In genomic region chr16:50121721-50122445, GRCh38 we compare ENCODE assay signal across 8 cellular contexts. TPM values are rescaled to one million over a fixed set of nuclear protein-coding genes. Genes with fewer than 3 reads are reported as not detected.
DNase-seq lines count a peak whose midpoint lies in the region; ATAC-seq and TF ChIP-seq lines count a peak whose summit lies in the region.

No MANE protein-coding gene starts in this region.

- H3K4me1 ChIP-seq in GM23338 (ENCODE audit: insufficient read depth) = peaks cover 8% of the 10 kb centered on the region; the same call in 1 of the 2 replicates
- no peaks in the 10 kb centered on the region for H3K4me1 ChIP-seq in neuronal stem cell (ENCODE audit: control insufficient read depth in 2 of 2, insufficient read depth in 1 of 2, low read depth in 1 of 2, low read length in 2 of 2)

- no peak overlapping the region for H2BK5ac ChIP-seq in neuronal stem cell (ENCODE audit: low read length)

- H3K4me3 ChIP-seq in GM23338 (no peak overlapping the region), neuronal stem cell (ENCODE audit: low read length in 2 of 2) (no peak overlapping the region)

- H3K9me3 Mint-ChIP-seq in GM23338 = no peaks in the 10 kb centered on the region

- H3K23ac ChIP-seq in neuronal stem cell (ENCODE audit: low read depth, low read length, poor library complexity) = no peak overlapping the region

- no peaks in the 10 kb centered on the region for H3K79me2 ChIP-seq in GM23338 (replicated peaks; ENCODE audit: insufficient read depth)

- H3K4ac ChIP-seq in neuronal stem cell (ENCODE audit: low read length) = no peak overlapping the region

- no peak overlapping the region for H2BK15ac ChIP-seq in neuronal stem cell (ENCODE audit: low read length)

- peaks cover 8% of the 10 kb centered on the region for H3K4me1 Mint-ChIP-seq in GM23338

- H3K27ac ChIP-seq in GM23338 (ENCODE audit: low read depth) (no peak overlapping the region), neuronal stem cell (replicated peaks; ENCODE audit: low read length) (no peak overlapping the region)

- no peak overlapping the region for H3K18ac ChIP-seq in neuronal stem cell (ENCODE audit: low read length)

- H3K9ac ChIP-seq in neuronal stem cell (ENCODE audit: low read depth, low read length, poor library complexity) = no peak overlapping the region

- ATAC-seq in GM18868 (IDR thresholded peaks at IDR 0.05; ENCODE audit: unreplicated experiment) (peak; percentile 63), GM23338 (peak; percentile 50; the same call in 2 of the 3 replicates), left ventricle myocardium superior (no peak)

- H3K14ac ChIP-seq in neuronal stem cell (ENCODE audit: low read length) = no peak overlapping the region

- H4K20me1 ChIP-seq in GM23338 (replicated peaks; ENCODE audit: insufficient read depth) = no peaks in the 10 kb centered on the region

- H3K4me2 ChIP-seq in GM23338 (no peak overlapping the region), neuronal stem cell (ENCODE audit: insufficient read depth, low read length, poor library complexity, severe bottlenecking) (no peak overlapping the region)

- H3K27me3 Mint-ChIP-seq in GM23338 (ENCODE audit: insufficient read depth, low read depth, poor library complexity) = no peaks in the 10 kb centered on the region

- H4K91ac ChIP-seq in neuronal stem cell (ENCODE audit: low read depth, low read length, poor library complexity) = no peak overlapping the region

- H3K27me3 ChIP-seq in GM23338 (ENCODE audit: insufficient read depth) (no peaks in the 10 kb centered on the region), neuronal stem cell (ENCODE audit: control insufficient read depth in 3 of 3, insufficient read depth in 3 of 3, low read depth in 1 of 3, low read length in 3 of 3) (no peaks in the 10 kb centered on the region)

- H3K27ac Mint-ChIP-seq in GM23338 = no peak overlapping the region

- H2AK5ac ChIP-seq in neuronal stem cell (ENCODE audit: low read depth, low read length) = no peak overlapping the region

- no peak overlapping the region for H4K8ac ChIP-seq in neuronal stem cell (ENCODE audit: low read depth, low read length)

- H2BK120ac ChIP-seq in neuronal stem cell (ENCODE audit: low read depth, low read length) = no peak overlapping the region

- H3K79me1 ChIP-seq in neuronal stem cell (ENCODE audit: low read depth, low read length) = no peaks in the 10 kb centered on the region

- H3K36me3 ChIP-seq in GM23338 (ENCODE audit: insufficient read depth) (no peaks in the 10 kb centered on the region), neuronal stem cell (replicated peaks in 1 of 2; ENCODE audit: control insufficient read depth in 2 of 2, insufficient read depth in 2 of 2, low read length in 2 of 2) (no peaks in the 10 kb centered on the region)

- DNase-seq in GM23338 (ENCODE audit: low spot score) = peak; percentile 41
- DNase-seq in NCI-H526 treated with DMSO at 0.1 percent for 48 hours (lab: John Stamatoyannopoulos, UW) = peak; percentile 1
- no peak for DNase-seq in neuronal stem cell (ENCODE audit: low spot score)
- no peak for DNase-seq in left ventricle myocardium superior
- DNase-seq in HUDEP-2 (lab: John Stamatoyannopoulos, UW; ENCODE audit: unreplicated experiment in 76 of 76) = no peak
- DNase-seq in 8988T = no peak
- no peak for DNase-seq in SKM-1 treated with dmso at 0.1 percent for 144 hours (lab: John Stamatoyannopoulos, UW; ENCODE audit: unreplicated experiment)

- TF ChIP-seq CTCF in GM23338 (conservative IDR thresholded peaks at IDR 0.05; ENCODE audit: low read depth in 2 of 2) = no peak

- H3K9me2 ChIP-seq in GM23338 (ENCODE audit: insufficient read depth) = no peaks in the 10 kb centered on the region

- intact Hi-C loops in left ventricle myocardium superior (cut with micrococcal nuclease) = no loop called here

- peak overlapping the region; percentile 14 for H2AFZ ChIP-seq in GM23338
- peak overlapping the region; percentile 11 for H2AFZ ChIP-seq in neuronal stem cell (ENCODE audit: low read length)

- no peak overlapping the region for H2BK12ac ChIP-seq in neuronal stem cell (ENCODE audit: low read length)

- WGBS in neuronal stem cell (ENCODE audit: extremely low coverage in 2 of 2, insufficient read length in 2 of 2, insufficient replicate concordance in 1 of 2), 2 donors = no CpG with 5 or more reads among the region's 14 CpGs

- no peaks in the 10 kb centered on the region for H3K9me3 ChIP-seq in neuronal stem cell (replicated peaks in 1 of 2; ENCODE audit: control insufficient read depth in 2 of 2, insufficient read depth in 1 of 2, low read depth in 1 of 2, low read length in 2 of 2)

- H3K4me3 Mint-ChIP-seq in GM23338 = no peak overlapping the region

- no peaks in the 10 kb centered on the region for H3K36me3 Mint-ChIP-seq in GM23338 (ENCODE audit: low read depth)

- H3F3A ChIP-seq in GM23338 (replicated peaks; ENCODE audit: low read depth) = no peaks in the 10 kb centered on the region

TF ChIP-seq in GM23338, 12 proteins besides CTCF, POLR2A, EP300 and RAD21 (continues in another document):
- TF ChIP-seq EZH2phosphoT487 (IDR thresholded peaks at IDR 0.05; ENCODE audit: unreplicated experiment) (no peak), EZH2 (IDR thresholded peaks at IDR 0.05; ENCODE audit: low read depth, unreplicated experiment) (no peak), REST (IDR thresholded peaks at IDR 0.05; ENCODE audit: unreplicated experiment) (no peak)

RNA-seq across cellular contexts. Expression of gene TENT4B, which starts 31.2 kb away (rescaled TPM):
- 18.3 and 21.3 TPM in 2 replicates for total RNA-seq in GM23338 (2014; rRNA removed; shearing (Covaris generic))
- 16.7 and 17.6 TPM in 2 replicates for polyA plus RNA-seq in GM23338 (2016; fragmentation: Nextera tagmentation; extraction: Ambion mirVana)
- polyA plus RNA-seq in neuronal stem cell (2013, experiment 1 of 2) = 9.5 TPM
- 10.2 TPM for polyA plus RNA-seq in neuronal stem cell (2013, experiment 2 of 2)
- 7.8 TPM for total RNA-seq in left ventricle myocardium superior

RNA-seq across cellular contexts. Expression of gene HEATR3, which starts 56.1 kb away (rescaled TPM):
- total RNA-seq in GM23338 (2014; rRNA removed; shearing (Covaris generic)) = 29.9 and 35.0 TPM in 2 replicates
- polyA plus RNA-seq in GM23338 (2016; fragmentation: Nextera tagmentation; extraction: Ambion mirVana) = 7.5 and 8.0 TPM in 2 replicates
- 12.8 TPM for polyA plus RNA-seq in neuronal stem cell (2013, experiment 1 of 2)
- polyA plus RNA-seq in neuronal stem cell (2013, experiment 2 of 2) = 11.8 TPM
- 9.6 TPM for total RNA-seq in left ventricle myocardium superior

Comparison
In these comparisons a context has a peak if more than half of its experiments do, and no peak if none do; other contexts are left out.
1. DNase-seq: peak in GM23338 (single experiment) and NCI-H526 treated with DMSO at 0.1 percent for 48 hours (single experiment); none in neuronal stem cell (single experiment), left ventricle myocardium superior (single experiment), HUDEP-2 (0 of 76), 8988T (single experiment) and SKM-1 treated with dmso at 0.1 percent for 144 hours (single experiment).